In the genomic region with DNA sequence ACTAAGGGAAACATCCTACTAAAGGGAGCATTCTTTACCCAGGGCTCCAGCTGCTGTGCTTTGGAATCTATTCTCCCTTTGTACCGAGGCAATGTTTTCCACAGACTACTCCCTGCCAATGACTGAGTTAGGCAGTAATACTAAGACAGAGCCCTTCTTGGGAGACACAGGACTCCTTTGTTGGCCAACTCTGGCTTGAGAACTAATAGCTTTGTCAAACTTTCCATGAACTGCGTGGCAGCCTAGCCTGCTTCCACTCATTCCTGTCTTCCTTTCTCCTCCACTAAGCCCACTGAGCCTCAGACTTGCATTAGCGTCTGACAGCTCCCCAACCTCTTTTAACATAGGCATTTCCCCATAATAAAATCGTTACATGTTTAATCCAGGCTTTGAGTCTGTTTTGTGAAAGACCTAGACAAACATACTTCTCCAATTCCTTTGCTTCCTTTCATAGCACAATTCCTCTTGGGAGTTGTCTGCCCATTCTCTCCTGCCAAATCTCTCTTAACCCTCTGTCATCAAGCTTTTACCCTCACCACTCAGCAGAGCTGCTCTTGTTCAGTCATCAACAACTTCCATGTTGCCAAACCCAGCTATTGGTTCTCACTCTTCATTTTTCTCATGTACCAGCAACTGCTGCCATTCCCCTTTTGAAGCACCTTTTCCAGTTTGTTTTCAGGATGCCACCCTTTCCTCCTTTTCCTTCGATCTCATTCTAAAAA, we compare ENCODE assay signal across 20 cellular contexts.
DNase-seq lines count a peak whose midpoint lies in the region; ATAC-seq, FAIRE-seq and TF ChIP-seq lines count a peak whose summit lies in the region.
"Had no signal": no experiment of that assay in that cellular context is flagged by ENCODE, and none has a peak within 500 bp of the region (broad histone marks: within the 10 kb centered on the region; RNA-seq: fewer than 3 reads in every experiment).

No MANE protein-coding gene starts in this region.

- no peak overlapping the region for H3K27ac Mint-ChIP-seq in CD8-positive, alpha-beta T cell
- H3K27ac Mint-ChIP-seq in endothelial cell (ENCODE audit: unreplicated experiment) = no peak overlapping the region
- H3K27ac Mint-ChIP-seq: activated T-cell treated with anti-CD3 and anti-CD28 coated beads, Interleukin-2, amount 50 U/mL, for 72 hours had no signal

- H3K27me3 Mint-ChIP-seq in CD8-positive, alpha-beta T cell (ENCODE audit: low read depth) = no peaks in the 10 kb centered on the region
- H3K27me3 Mint-ChIP-seq in endothelial cell (ENCODE audit: unreplicated experiment) = no peaks in the 10 kb centered on the region

- no peaks in the 10 kb centered on the region for H3K9me3 Mint-ChIP-seq in CD8-positive, alpha-beta T cell
- no peaks in the 10 kb centered on the region for H3K9me3 Mint-ChIP-seq in endothelial cell (ENCODE audit: unreplicated experiment)

- H3K4me3 ChIP-seq in AG04449 (ENCODE audit: low read depth, low read length) (no peak overlapping the region), heart right ventricle (no peak overlapping the region)
- H3K4me3 ChIP-seq in CD8-positive, alpha-beta T cell (ENCODE audit: low read depth, low read length) = no peak overlapping the region
- H3K4me3 ChIP-seq: GM12878, prostate gland, suprapubic skin had no signal

- H3K4me1 ChIP-seq in heart right ventricle = no peaks in the 10 kb centered on the region
- no peaks in the 10 kb centered on the region for H3K4me1 ChIP-seq in CD8-positive, alpha-beta T cell (ENCODE audit: insufficient read depth, low read length)
- H3K4me1 ChIP-seq: prostate gland, suprapubic skin had no signal

- POLR2A ChIA-PET in AG04449 (lab: Yijun Ruan, JAX) = no interaction called here
- POLR2A ChIA-PET in CD8-positive, alpha-beta T cell (lab: Charles Lee) = no interaction called here

- H3K27me3 ChIP-seq in heart right ventricle = peaks cover 0 to 7% (median 0%) of the 10 kb centered on the region in 7 donors
- no peaks in the 10 kb centered on the region for H3K27me3 ChIP-seq in CD8-positive, alpha-beta T cell (ENCODE audit: insufficient read depth, low read length)
- H3K27me3 ChIP-seq: suprapubic skin had no signal

- no peaks in the 10 kb centered on the region for H3K36me3 ChIP-seq in heart right ventricle
- H3K36me3 ChIP-seq in CD8-positive, alpha-beta T cell (ENCODE audit: insufficient read depth, low read length) = no peaks in the 10 kb centered on the region
- H3K36me3 ChIP-seq: prostate gland, suprapubic skin had no signal

- H3K36me3 Mint-ChIP-seq in CD8-positive, alpha-beta T cell = no peaks in the 10 kb centered on the region
- no peaks in the 10 kb centered on the region for H3K36me3 Mint-ChIP-seq in endothelial cell (ENCODE audit: low read depth, unreplicated experiment)

- FAIRE-seq in RCC 7860 (lab: Jason Lieb, UNC) = no peak
- FAIRE-seq: colon, GM12878, TTC549 had no signal

- H3K9me3 ChIP-seq in heart right ventricle = no peaks in the 10 kb centered on the region
- H3K9me3 ChIP-seq in CD8-positive, alpha-beta T cell (ENCODE audit: low read length) = no peaks in the 10 kb centered on the region
- H3K9me3 ChIP-seq: prostate gland, suprapubic skin had no signal

- peak; percentile 23 for DNase-seq in AG04449 (ENCODE audit: low read depth, low spot score)
- peak in 43 of 58 donors; percentile 1 to 84 (median 34) for DNase-seq in anterior cingulate cortex (lab: John Stamatoyannopoulos, UW)
- peak in 1 of 2 donors; percentile 7 for DNase-seq in heart right ventricle
- peak; percentile 98 for DNase-seq in pons (ENCODE audit: low spot score)
- DNase-seq in NCI-H1694 treated with DMSO at 0.1 percent for 48 hours (lab: John Stamatoyannopoulos, UW) = no peak
- DNase-seq in RCC 7860 (ENCODE audit: low spot score) = no peak
- DNase-seq in CD8-positive, alpha-beta T cell = no peak
- DNase-seq in endothelial cell (ENCODE audit: low spot score) = no peak
- DNase-seq: activated CD4-positive, alpha-beta T cell treated with anti-CD3 and anti-CD28 coated beads, Interleukin-2, amount 50 U/mL, for 48 hours; activated T-cell treated with anti-CD3 and anti-CD28 coated beads, Interleukin-2, amount 50 U/mL, for 72 hours; HCEC 1CT; MM.1S; NCI-H2029; NCI-H524; PC-3 had no signal

- H3K27ac ChIP-seq in heart right ventricle = peak overlapping the region in 4 of 10 donors; percentile 15 to 42 (median 30)
- no peak overlapping the region for H3K27ac ChIP-seq in CD8-positive, alpha-beta T cell (ENCODE audit: low read depth, low read length)
- H3K27ac ChIP-seq: prostate gland, suprapubic skin had no signal

- H3K4me3 Mint-ChIP-seq in CD8-positive, alpha-beta T cell = no peak overlapping the region
- no peak overlapping the region for H3K4me3 Mint-ChIP-seq in endothelial cell (ENCODE audit: unreplicated experiment)
- H3K4me3 Mint-ChIP-seq: activated T-cell treated with anti-CD3 and anti-CD28 coated beads, Interleukin-2, amount 50 U/mL, for 72 hours had no signal

- peak; percentile 47 to 81 (median 71) for ATAC-seq in heart right ventricle
- no peak for ATAC-seq in CD8-positive, alpha-beta T cell
- ATAC-seq: activated T-cell treated with anti-CD3 and anti-CD28 coated beads, Interleukin-2, amount 50 U/mL, for 72 hours; GM12878; PC-3 had no signal

- no peaks in the 10 kb centered on the region for H3K4me1 Mint-ChIP-seq in CD8-positive, alpha-beta T cell (ENCODE audit: low read depth)
- no peaks in the 10 kb centered on the region for H3K4me1 Mint-ChIP-seq in endothelial cell (ENCODE audit: unreplicated experiment)

- TF ChIP-seq CTCF in AG04449 (IDR thresholded peaks at IDR 0.05; ENCODE audit: insufficient read depth, low read length, missing control alignments) = no peak
- TF ChIP-seq CTCF in heart right ventricle (IDR thresholded peaks at IDR 0.05) = no peak
- no peak for TF ChIP-seq CTCF in CD8-positive, alpha-beta T cell (IDR thresholded peaks at IDR 0.05)
- TF ChIP-seq CTCF in endothelial cell (IDR thresholded peaks at IDR 0.05; ENCODE audit: unreplicated experiment) = no peak

- WGBS in heart right ventricle, 2 donors = 46 to 51% methylated on average over 5 of the region's 5 CpGs

- intact Hi-C loops in heart right ventricle (cut with DNase I) = no loop called here
- intact Hi-C loops in CD8-positive, alpha-beta T cell (cut with DNase I, micrococcal nuclease) = no loop called here

- CTCF ChIA-PET in AG04449 (lab: Yijun Ruan, JAX) = interaction anchor here (1.4 to 9.7 kb wide), 3 partner anchors 15 to 247 kb away, joined by 3 to 85 read pairs (median 7); no protein-coding TSS in a partner anchor
- CTCF ChIA-PET in CD8-positive, alpha-beta T cell (lab: Charles Lee) = interaction anchor here (0.6 to 1.6 kb wide), 2 partner anchors 17 to 221 kb away, joined by 3 to 4 read pairs; no protein-coding TSS in a partner anchor

Comparison
In these comparisons a context has a peak if more than half of its experiments do, and no peak if none do; other contexts are left out.
1. DNase-seq: peak in AG04449 (single experiment), anterior cingulate cortex (43 of 58) and pons (single experiment); none in NCI-H1694 treated with DMSO at 0.1 percent for 48 hours (single experiment), RCC 7860 (single experiment), CD8-positive, alpha-beta T cell (0 of 7) and endothelial cell (single experiment).